In the genomic region with DNA sequence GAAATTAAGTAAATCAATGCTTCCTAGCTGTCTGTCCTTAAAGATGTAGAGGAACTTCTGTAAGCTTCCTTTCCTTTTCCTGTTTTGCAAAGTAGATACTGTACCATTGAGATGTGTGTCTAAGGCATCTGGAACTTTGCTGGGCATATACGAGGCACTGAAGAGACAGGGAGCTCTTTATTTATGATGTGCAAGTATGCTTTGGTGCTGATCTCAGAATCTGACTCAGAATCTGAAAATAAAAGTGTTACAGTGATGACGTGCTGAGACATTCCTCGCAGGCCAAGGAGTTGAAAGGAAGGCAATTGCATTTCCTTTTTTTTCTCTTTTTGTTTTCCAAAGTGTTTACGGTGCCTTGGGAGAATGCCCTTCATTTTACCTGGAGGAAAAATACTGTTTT, we compare ENCODE assay signal across 18 cellular contexts.
DNase-seq lines count a peak whose midpoint lies in the region; ATAC-seq and TF ChIP-seq lines count a peak whose summit lies in the region.
"Had no signal": no experiment of that assay in that cellular context is flagged by ENCODE, and none has a peak within 500 bp of the region (broad histone marks: within the 10 kb centered on the region; RNA-seq: fewer than 3 reads in every experiment).

No MANE protein-coding gene starts in this region.

- ATAC-seq in GM23338 (no peak), HG03442 (IDR thresholded peaks at IDR 0.05; ENCODE audit: unreplicated experiment) (no peak)
- no peak for ATAC-seq in natural killer cell treated with Interleukin-12 subunit alpha and Interleukin-12 subunit beta and Interleukin-15 and Interleukin-18, amount 100 ng/mL, for 72 hours
- ATAC-seq: heart left ventricle, mucosa of descending colon had no signal

- H2AFZ ChIP-seq in GM23338 (peak overlapping the region; percentile 38; the same call in 1 of the 2 replicates), SK-N-SH (ENCODE audit: low read depth) (peak overlapping the region; percentile 37)
- H2AFZ ChIP-seq: parathyroid adenoma had no signal

- no peak for TF ChIP-seq RAD21 in SK-N-SH (IDR thresholded peaks at IDR 0.05; ENCODE audit: low read length)

- peaks cover 7% of the 10 kb centered on the region; the same call in 2 of the 3 replicates for H3K4me1 Mint-ChIP-seq in GM23338
- H3K4me1 Mint-ChIP-seq in natural killer cell treated with Interleukin-12 subunit alpha and Interleukin-12 subunit beta and Interleukin-15 and Interleukin-18, amount 100 ng/mL, for 72 hours (ENCODE audit: low read depth in 2 of 2) = no peaks in the 10 kb centered on the region
- H3K4me1 Mint-ChIP-seq: central memory CD8-positive, alpha-beta T cell had no signal

- H4K20me1 ChIP-seq in GM23338 (replicated peaks; ENCODE audit: insufficient read depth) (no peaks in the 10 kb centered on the region), SK-N-SH (ENCODE audit: insufficient read depth) (no peaks in the 10 kb centered on the region)

- H3F3A ChIP-seq in GM23338 (replicated peaks; ENCODE audit: low read depth) (no peaks in the 10 kb centered on the region), SK-N-SH (replicated peaks; ENCODE audit: insufficient read depth) (peaks cover 12% of the 10 kb centered on the region)

- H3K27ac ChIP-seq in GM23338 (ENCODE audit: low read depth) = no peak overlapping the region
- peak overlapping the region in 1 of 2 experiments; percentile 42; a peak in 3 of 4 replicates for H3K27ac ChIP-seq in SK-N-SH (ENCODE audit: low read depth in 2 of 2, low read length in 1 of 2)
- H3K27ac ChIP-seq: heart left ventricle, parathyroid adenoma, RWPE1 had no signal

- no peak overlapping the region for H3K9ac ChIP-seq in SK-N-SH
- H3K9ac ChIP-seq: parathyroid adenoma had no signal

- no peaks in the 10 kb centered on the region for H3K9me2 ChIP-seq in GM23338 (ENCODE audit: insufficient read depth)
- H3K9me2 ChIP-seq in SK-N-SH = no peaks in the 10 kb centered on the region

- H3K9me3 ChIP-seq in SK-N-SH = no peaks in the 10 kb centered on the region
- H3K9me3 ChIP-seq: Caco-2, mucosa of descending colon had no signal

- H3K4me3 ChIP-seq in GM23338 (no peak overlapping the region), SK-N-SH (ENCODE audit: low read depth in 2 of 2, low read length in 1 of 2) (no peak overlapping the region)
- H3K4me3 ChIP-seq: heart left ventricle, mucosa of descending colon had no signal

- no peaks in the 10 kb centered on the region for H3K36me3 ChIP-seq in GM23338 (ENCODE audit: insufficient read depth)
- H3K36me3 ChIP-seq in SK-N-SH (replicated peaks in 1 of 2; ENCODE audit: control insufficient read depth in 1 of 2, insufficient read depth in 2 of 2, low read length in 1 of 2) = no peaks in the 10 kb centered on the region
- H3K36me3 ChIP-seq: heart left ventricle had no signal

- H3K27ac Mint-ChIP-seq in GM23338 = no peak overlapping the region
- no peak overlapping the region for H3K27ac Mint-ChIP-seq in natural killer cell treated with Interleukin-12 subunit alpha and Interleukin-12 subunit beta and Interleukin-15 and Interleukin-18, amount 100 ng/mL, for 72 hours
- H3K27ac Mint-ChIP-seq: endodermal cell had no signal

- no peaks in the 10 kb centered on the region; the same call in 2 of the 3 replicates for H3K36me3 Mint-ChIP-seq in GM23338 (ENCODE audit: low read depth)
- H3K36me3 Mint-ChIP-seq in natural killer cell treated with Interleukin-12 subunit alpha and Interleukin-12 subunit beta and Interleukin-15 and Interleukin-18, amount 100 ng/mL, for 72 hours = no peaks in the 10 kb centered on the region

- H3K9me3 Mint-ChIP-seq in GM23338 = no peaks in the 10 kb centered on the region
- peaks cover 4% of the 10 kb centered on the region for H3K9me3 Mint-ChIP-seq in natural killer cell treated with Interleukin-12 subunit alpha and Interleukin-12 subunit beta and Interleukin-15 and Interleukin-18, amount 100 ng/mL, for 72 hours

- H3K4me1 ChIP-seq in GM23338 (ENCODE audit: insufficient read depth) (no peaks in the 10 kb centered on the region), SK-N-SH (ENCODE audit: control insufficient read depth in 1 of 2, insufficient read depth in 2 of 2, low read depth in 1 of 2, low read length in 1 of 2) (peaks cover 12 to 16% of the 10 kb centered on the region in 2 experiments; a peak in 3 of 4 replicates)
- H3K4me1 ChIP-seq: Caco-2, parathyroid adenoma had no signal

- POLR2A ChIA-PET in SK-N-SH (lab: Yijun Ruan, JAX) = no interaction called here

- TF ChIP-seq EP300 in SK-N-SH (IDR thresholded peaks at IDR 0.05; ENCODE audit: borderline replicate concordance in 1 of 2, low read depth in 1 of 2, low read length in 1 of 2) = no peak; a peak in 1 of 4 replicates

- H3K27me3 ChIP-seq in GM23338 (ENCODE audit: insufficient read depth) (no peaks in the 10 kb centered on the region), SK-N-SH (ENCODE audit: insufficient read depth) (no peaks in the 10 kb centered on the region)
- H3K27me3 ChIP-seq: heart left ventricle had no signal

- 20% methylated on average over 4 of the region's 4 CpGs for WGBS in SK-N-SH (ENCODE audit: low lambda C conversion rate)

- peak; percentile 8 for DNase-seq in GM23338 (ENCODE audit: low spot score)
- no peak for DNase-seq in SK-N-SH
- DNase-seq in fibroblast of peridontal ligament (ENCODE audit: extremely low read depth) = peak; percentile 52
- DNase-seq in stromal cell of bone marrow (ENCODE audit: low read depth) = peak; percentile 33
- no peak for DNase-seq in pons (ENCODE audit: low spot score)
- DNase-seq in natural killer cell treated with Interleukin-12 subunit alpha and Interleukin-12 subunit beta and Interleukin-15 and Interleukin-18, amount 100 ng/mL, for 72 hours (ENCODE audit: low spot score) = no peak
- DNase-seq: activated naive CD4-positive, alpha-beta T cell; Caco-2; endodermal cell; heart left ventricle; kidney glomerular epithelial cell; mucosa of descending colon; NCI-H1930; T-helper 2 cell had no signal

- no peaks in the 10 kb centered on the region for H3K27me3 Mint-ChIP-seq in GM23338 (ENCODE audit: insufficient read depth, low read depth, poor library complexity)
- H3K27me3 Mint-ChIP-seq in natural killer cell treated with Interleukin-12 subunit alpha and Interleukin-12 subunit beta and Interleukin-15 and Interleukin-18, amount 100 ng/mL, for 72 hours = no peaks in the 10 kb centered on the region
- H3K27me3 Mint-ChIP-seq: central memory CD8-positive, alpha-beta T cell had no signal

- TF ChIP-seq CTCF in GM23338 (conservative IDR thresholded peaks at IDR 0.05; ENCODE audit: low read depth in 2 of 2) (no peak), SK-N-SH (IDR thresholded peaks at IDR 0.05) (no peak)

- CTCF ChIA-PET in SK-N-SH (lab: Yijun Ruan, JAX) = no interaction called here

- no peak overlapping the region for H3K4me2 ChIP-seq in GM23338
- H3K4me2 ChIP-seq in SK-N-SH = peak overlapping the region; percentile 57

- H3K79me2 ChIP-seq in GM23338 (replicated peaks; ENCODE audit: insufficient read depth) (no peaks in the 10 kb centered on the region), SK-N-SH (ENCODE audit: insufficient read depth) (no peaks in the 10 kb centered on the region)
- H3K79me2 ChIP-seq: parathyroid adenoma had no signal

- H3K4me3 Mint-ChIP-seq in GM23338 = no peak overlapping the region
- H3K4me3 Mint-ChIP-seq in natural killer cell treated with Interleukin-12 subunit alpha and Interleukin-12 subunit beta and Interleukin-15 and Interleukin-18, amount 100 ng/mL, for 72 hours = no peak overlapping the region
- H3K4me3 Mint-ChIP-seq: central memory CD8-positive, alpha-beta T cell; endodermal cell had no signal

TF ChIP-seq in GM23338, 12 proteins besides CTCF, POLR2A, EP300 and RAD21:
- TF ChIP-seq CREB1 (CRISPR knock-in tag; IDR thresholded peaks at IDR 0.05; ENCODE audit: low read depth) (no peak), ZNF331 (CRISPR knock-in tag; IDR thresholded peaks at IDR 0.05; ENCODE audit: low read depth) (no peak)

TF ChIP-seq in SK-N-SH, 30 proteins besides CTCF, POLR2A, EP300 and RAD21 (continues in another document):
- TF ChIP-seq, protein P1, sequence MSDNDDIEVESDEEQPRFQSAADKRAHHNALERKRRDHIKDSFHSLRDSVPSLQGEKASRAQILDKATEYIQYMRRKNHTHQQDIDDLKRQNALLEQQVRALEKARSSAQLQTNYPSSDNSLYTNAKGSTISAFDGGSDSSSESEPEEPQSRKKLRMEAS (IDR thresholded peaks at IDR 0.05; ENCODE audit: low read depth) = no peak
- TF ChIP-seq MEF2A (IDR thresholded peaks at IDR 0.05; ENCODE audit: borderline replicate concordance, low read depth) (peak; percentile 74; the same call in 1 of the 2 replicates), GABPA (IDR thresholded peaks at IDR 0.05; ENCODE audit: low read depth) (no peak), NFIC (IDR thresholded peaks at IDR 0.05; ENCODE audit: borderline replicate concordance) (no peak), FOSL2 (IDR thresholded peaks at IDR 0.05; ENCODE audit: borderline replicate concordance, low read depth) (peak; percentile 44; the same call in 1 of the 2 replicates), TCF12 (IDR thresholded peaks at IDR 0.05) (peak; percentile 68), GATA2 (CRISPR knock-in tag; IDR thresholded peaks at IDR 0.05) (no peak)
- TF ChIP-seq, protein P2, sequence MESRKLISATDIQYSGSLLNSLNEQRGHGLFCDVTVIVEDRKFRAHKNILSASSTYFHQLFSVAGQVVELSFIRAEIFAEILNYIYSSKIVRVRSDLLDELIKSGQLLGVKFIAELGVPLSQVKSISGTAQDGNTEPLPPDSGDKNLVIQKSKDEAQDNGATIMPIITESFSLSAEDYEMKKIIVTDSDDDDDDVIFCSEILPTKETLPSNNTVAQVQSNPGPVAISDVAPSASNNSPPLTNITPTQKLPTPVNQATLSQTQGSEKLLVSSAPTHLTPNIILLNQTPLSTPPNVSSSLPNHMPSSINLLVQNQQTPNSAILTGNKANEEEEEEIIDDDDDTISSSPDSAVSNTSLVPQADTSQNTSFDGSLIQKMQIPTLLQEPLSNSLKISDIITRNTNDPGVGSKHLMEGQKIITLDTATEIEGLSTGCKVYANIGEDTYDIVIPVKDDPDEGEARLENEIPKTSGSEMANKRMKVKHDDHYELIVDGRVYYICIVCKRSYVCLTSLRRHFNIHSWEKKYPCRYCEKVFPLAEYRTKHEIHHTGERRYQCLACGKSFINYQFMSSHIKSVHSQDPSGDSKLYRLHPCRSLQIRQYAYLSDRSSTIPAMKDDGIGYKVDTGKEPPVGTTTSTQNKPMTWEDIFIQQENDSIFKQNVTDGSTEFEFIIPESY (IDR thresholded peaks at IDR 0.05; ENCODE audit: borderline replicate concordance, low read depth) = no peak
- TF ChIP-seq, protein P3, sequence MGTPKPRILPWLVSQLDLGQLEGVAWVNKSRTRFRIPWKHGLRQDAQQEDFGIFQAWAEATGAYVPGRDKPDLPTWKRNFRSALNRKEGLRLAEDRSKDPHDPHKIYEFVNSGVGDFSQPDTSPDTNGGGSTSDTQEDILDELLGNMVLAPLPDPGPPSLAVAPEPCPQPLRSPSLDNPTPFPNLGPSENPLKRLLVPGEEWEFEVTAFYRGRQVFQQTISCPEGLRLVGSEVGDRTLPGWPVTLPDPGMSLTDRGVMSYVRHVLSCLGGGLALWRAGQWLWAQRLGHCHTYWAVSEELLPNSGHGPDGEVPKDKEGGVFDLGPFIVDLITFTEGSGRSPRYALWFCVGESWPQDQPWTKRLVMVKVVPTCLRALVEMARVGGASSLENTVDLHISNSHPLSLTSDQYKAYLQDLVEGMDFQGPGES (IDR thresholded peaks at IDR 0.05; ENCODE audit: low read depth, low read length) = no peak

Comparison
In these comparisons a context has a peak if more than half of its experiments do, and no peak if none do; other contexts are left out.
1. DNase-seq: peak in GM23338 (single experiment), fibroblast of peridontal ligament (single experiment) and stromal cell of bone marrow (single experiment); none in SK-N-SH (single experiment), pons (single experiment) and natural killer cell treated with Interleukin-12 subunit alpha and Interleukin-12 subunit beta and Interleukin-15 and Interleukin-18, amount 100 ng/mL, for 72 hours (single experiment).